ENCODE assay signal across 21 cellular contexts in the genomic region with DNA sequence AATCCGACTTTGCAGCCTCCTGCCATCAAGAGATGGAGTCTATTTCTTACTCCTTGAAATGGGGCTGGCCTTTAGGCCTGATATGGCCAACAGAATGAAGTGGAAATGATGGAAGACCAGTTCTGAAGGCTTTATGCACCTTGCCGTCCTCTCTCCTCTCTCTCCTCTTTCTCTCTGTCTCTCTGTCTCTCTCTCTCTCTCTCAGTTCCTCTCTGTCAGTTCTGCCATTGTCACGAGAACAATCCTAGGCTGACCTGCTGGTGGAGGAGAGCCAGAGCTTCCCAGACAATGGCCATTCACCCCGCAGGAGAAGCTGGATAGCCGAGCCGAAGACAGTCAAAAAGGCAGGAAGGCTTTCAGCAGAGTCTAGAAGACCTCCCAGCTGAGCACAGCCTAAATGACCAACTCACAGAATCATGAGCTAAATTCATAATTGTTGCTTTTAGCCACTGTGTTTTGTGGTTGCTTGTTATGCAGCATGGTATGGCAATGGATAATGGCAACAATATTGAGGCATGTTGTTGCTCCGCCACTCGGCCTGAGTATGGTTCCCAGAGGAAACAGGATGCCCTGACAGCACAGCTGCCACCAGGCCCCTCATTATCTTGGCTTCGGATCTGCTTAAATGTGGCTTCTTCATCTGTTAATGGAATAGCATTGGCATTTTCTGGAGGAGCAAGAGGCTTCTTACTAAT. TPM values are rescaled to one million over a fixed set of nuclear protein-coding genes. Genes with fewer than 3 reads are reported as not detected.
A peak's percentile ranks its signal among the peaks of the same experiment; 100 is the strongest.
DNase-seq lines count a peak whose midpoint lies in the region; ATAC-seq, FAIRE-seq and TF ChIP-seq lines count a peak whose summit lies in the region.
"Had no signal": no experiment of that assay in that cellular context is flagged by ENCODE, and none has a peak within 500 bp of the region (broad histone marks: within the 10 kb centered on the region; RNA-seq: fewer than 3 reads in every experiment).

No MANE protein-coding gene starts in this region.

- TF ChIP-seq RAD21 in K562 (CRISPR knock-in tag; conservative IDR thresholded peaks at IDR 0.05 in 1 of 2, IDR thresholded peaks at IDR 0.05 in 1 of 2) = no peak

- in situ Hi-C loops in K562 (cut with MboI) = no loop called here

- no peak overlapping the region; a peak in 1 of 4 replicates for H3K9ac ChIP-seq in K562 (ENCODE audit: insufficient read depth in 1 of 2, low read depth in 2 of 2, low read length in 2 of 2)

- TF ChIP-seq EP300 in K562 (IDR thresholded peaks at IDR 0.05; ENCODE audit: low read length) = no peak

- no peak overlapping the region for H2AFZ ChIP-seq in K562 (ENCODE audit: low read depth, low read length)
- H2AFZ ChIP-seq in osteoblast (ENCODE audit: low read length) = no peak overlapping the region

- no peak for TF ChIP-seq CTCF in K562 (IDR thresholded peaks at IDR 0.05 in 2 of 3, conservative IDR thresholded peaks at IDR 0.05 in 1 of 3; ENCODE audit: insufficient read depth in 2 of 3, low read depth in 1 of 3, low read length in 3 of 3)
- no peak for TF ChIP-seq CTCF in osteoblast (IDR thresholded peaks at IDR 0.05; ENCODE audit: extremely low read depth, low read depth, low read length)

- DNase-seq in activated CD8-positive, alpha-beta memory T cell treated with anti-CD3 and anti-CD28 coated beads for 24 hours = peak; percentile 1
- DNase-seq in activated CD8-positive, alpha-beta memory T cell treated with anti-CD3 and anti-CD28 coated beads, Interleukin-2, amount 50 U/mL, for 4 hours = no peak
- DNase-seq in K562 (ENCODE audit: extremely low read depth in 1 of 4, low spot score in 3 of 4) (no peak), islet precursor cell (peak; percentile 51), superior temporal gyrus (ENCODE audit: extremely low spot score) (peak; percentile 56), osteoblast (ENCODE audit: insufficient read length, low spot score, missing footprints) (no peak), T-cell (no peak), NCI-H524 treated with DMSO at 0.1 percent for 48 hours (lab: John Stamatoyannopoulos, UW) (no peak)
- DNase-seq: CD4-positive, alpha-beta T cell; EL; KG1; NCI-H1105 treated with DMSO at 0.1 percent for 48 hours; NCI-H1694; NCI-H2227 treated with DMSO at 0.1 percent for 48 hours; NCI-H510A treated with DMSO at 0.1 percent for 48 hours; SHP77 had no signal

- POLR2A ChIA-PET in K562 (lab: Yijun Ruan, JAX) (interaction anchor here (1.3 kb wide), 1 partner anchor 12 kb away, joined by 3 read pairs; no protein-coding TSS in a partner anchor), T-cell (lab: Charles Lee) (no interaction called here)

- BruUV-seq in K562 (replicated peaks; lab: Mats Ljungman, UMichigan) = no TSS peak

- ATAC-seq in K562 (no peak), T-cell (replicated peaks in 1 of 4) (no peak)
- ATAC-seq: HepG2 had no signal

- CTCF ChIA-PET in K562 (lab: Yijun Ruan, JAX; ENCODE audit: low intra/inter-chr PET ratio) = no interaction called here
- CTCF ChIA-PET in T-cell (lab: Charles Lee) = no interaction called here

- H3K9me3 Mint-ChIP-seq in T-cell = no peaks in the 10 kb centered on the region
- H3K9me3 Mint-ChIP-seq: CD4-positive, alpha-beta T cell had no signal

- H3K4me2 ChIP-seq in K562 (ENCODE audit: insufficient read depth, low read length) = no peak overlapping the region
- no peak overlapping the region for H3K4me2 ChIP-seq in osteoblast (ENCODE audit: insufficient read depth, low read length)

- no peaks in the 10 kb centered on the region for H3K9me1 ChIP-seq in K562 (ENCODE audit: control insufficient read depth, insufficient read depth, low read length)

- H3K9me3 ChIP-seq in K562 (replicated peaks; ENCODE audit: control insufficient read depth, insufficient read depth, low read depth, low read length) (no peaks in the 10 kb centered on the region), osteoblast (ENCODE audit: low read depth, low read length) (no peaks in the 10 kb centered on the region)

- H3K79me2 ChIP-seq in K562 (ENCODE audit: control insufficient read depth, insufficient read depth, low read length) = no peaks in the 10 kb centered on the region
- no peaks in the 10 kb centered on the region for H3K79me2 ChIP-seq in osteoblast (ENCODE audit: insufficient read depth, low read length)

- intact Hi-C loops in K562 (cut with micrococcal nuclease) = no loop called here

- H3K4me3 Mint-ChIP-seq in T-cell = no peak overlapping the region
- H3K4me3 Mint-ChIP-seq: CD4-positive, alpha-beta T cell had no signal

- peak; percentile 15 for FAIRE-seq in K562 (lab: Jason Lieb, UNC)
- FAIRE-seq: HepG2 had no signal

- H3K4me3 ChIP-seq in K562 (no peak overlapping the region), osteoblast (ENCODE audit: insufficient read depth, low read length) (no peak overlapping the region)

- H3K36me3 ChIP-seq in K562 (ENCODE audit: control insufficient read depth, insufficient read depth, low read length) (no peaks in the 10 kb centered on the region), osteoblast (ENCODE audit: insufficient read depth, low read length) (no peaks in the 10 kb centered on the region)

- no peaks in the 10 kb centered on the region for H3K36me3 Mint-ChIP-seq in T-cell

- H3K27ac Mint-ChIP-seq in T-cell = no peak overlapping the region
- H3K27ac Mint-ChIP-seq: CD4-positive, alpha-beta T cell had no signal

- 0 out of 2 replicates have a peak, but pooled peaks cover 6% of the 10 kb centered on the region for H4K20me1 ChIP-seq in K562 (replicated peaks; ENCODE audit: control insufficient read depth, insufficient read depth, low read length)
- no peaks in the 10 kb centered on the region for H4K20me1 ChIP-seq in osteoblast (ENCODE audit: insufficient read depth, low read length)

- no peaks in the 10 kb centered on the region for H3K4me1 Mint-ChIP-seq in T-cell

- WGBS in K562 (ENCODE audit: insufficient coverage, low coverage, missing lambda C conversion rate) = under 1% methylated on average over 9 of the region's 9 CpGs

- TF ChIP-seq POLR2A in K562 (conservative IDR thresholded peaks at IDR 0.05) = no peak

- peaks cover 26 to 61% of the 10 kb centered on the region in 2 experiments for H3K27me3 ChIP-seq in K562 (ENCODE audit: control insufficient read depth in 2 of 2, insufficient read depth in 2 of 2, low read length in 2 of 2)
- H3K27me3 ChIP-seq in osteoblast (ENCODE audit: insufficient read depth, low read length) = peaks cover 12% of the 10 kb centered on the region

- H3K27me3 Mint-ChIP-seq in T-cell = peaks cover 0 to 4% of the 10 kb centered on the region in 2 donors

- no peak overlapping the region for H3K27ac ChIP-seq in K562 (ENCODE audit: extremely low read depth, low read depth, low read length)
- no peak overlapping the region for H3K27ac ChIP-seq in osteoblast (ENCODE audit: low read depth, low read length)

- H3K4me1 ChIP-seq in K562 (replicated peaks in 1 of 2; ENCODE audit: control insufficient read depth in 2 of 2, insufficient read depth in 2 of 2, low read length in 2 of 2) = no peaks in the 10 kb centered on the region
- H3K4me1 ChIP-seq in osteoblast (ENCODE audit: insufficient read depth, low read length) = no peaks in the 10 kb centered on the region

TF ChIP-seq in K562, 482 proteins besides CTCF, POLR2A, EP300 and RAD21 (continues in another document):
- TF ChIP-seq, protein P1, sequence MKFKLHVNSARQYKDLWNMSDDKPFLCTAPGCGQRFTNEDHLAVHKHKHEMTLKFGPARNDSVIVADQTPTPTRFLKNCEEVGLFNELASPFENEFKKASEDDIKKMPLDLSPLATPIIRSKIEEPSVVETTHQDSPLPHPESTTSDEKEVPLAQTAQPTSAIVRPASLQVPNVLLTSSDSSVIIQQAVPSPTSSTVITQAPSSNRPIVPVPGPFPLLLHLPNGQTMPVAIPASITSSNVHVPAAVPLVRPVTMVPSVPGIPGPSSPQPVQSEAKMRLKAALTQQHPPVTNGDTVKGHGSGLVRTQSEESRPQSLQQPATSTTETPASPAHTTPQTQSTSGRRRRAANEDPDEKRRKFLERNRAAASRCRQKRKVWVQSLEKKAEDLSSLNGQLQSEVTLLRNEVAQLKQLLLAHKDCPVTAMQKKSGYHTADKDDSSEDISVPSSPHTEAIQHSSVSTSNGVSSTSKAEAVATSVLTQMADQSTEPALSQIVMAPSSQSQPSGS (CRISPR knock-in tag; IDR thresholded peaks at IDR 0.05) = no peak
- TF ChIP-seq ZNF24 (IDR thresholded peaks at IDR 0.05) (no peak), PRMT5 (CRISPR knock-in tag; IDR thresholded peaks at IDR 0.05) (no peak), TRIM28 (IDR thresholded peaks at IDR 0.05) (no peak)

RNA-seq across cellular contexts. Expression of a gene that starts 35.5 kb away (rescaled TPM):
- 5.3 and 8.2 TPM in 2 replicates for total RNA-seq in K562 (2011; cell fraction: chromatin; rRNA removed; ENCODE audit: low replicate concordance)
- total RNA-seq in K562 (2011; cell fraction: nucleolus; rRNA removed) = 2.5 and 2.8 TPM in 2 replicates
- 1.8 and 5.3 TPM in 2 replicates for total RNA-seq in K562 (2011; cell fraction: nucleoplasm; rRNA removed)
- 0.24 and 0.27 TPM in 2 replicates for total RNA-seq in K562 (2014; rRNA removed)
- 0.51 and 0.73 TPM in 2 replicates for total RNA-seq in K562 (2014; rRNA removed; fragmentation: Illumina TruSeq; extraction: Trizol)
- 0.23 and 0.33 TPM in 2 replicates for total RNA-seq in K562 (2015; rRNA removed; fragmentation: Illumina TruSeq; extraction: Trizol)
- total RNA-seq in K562 (2021) = 0.38 and 0.44 TPM in 2 replicates
- polyA plus RNA-seq in K562 (2011; rRNA removed) = 0.95 and 1.8 TPM in 2 replicates
- polyA plus RNA-seq in K562 (2011; cell fraction: cytosol; rRNA removed) = 0.16 and 0.50 TPM in 2 replicates
- polyA plus RNA-seq in K562 (2011; cell fraction: nucleus; rRNA removed) = 3.3 and 3.8 TPM in 2 replicates
- 0.55 and 1.3 TPM in 2 replicates for polyA plus RNA-seq in K562 (2012)
- 0.48 and 0.54 TPM in 2 replicates for polyA plus RNA-seq in K562 (2014; fragmentation: Illumina TruSeq; extraction: Trizol)
- polyA plus RNA-seq in K562 (2014; fragmentation: Nextera tagmentation; extraction: Ambion mirVana) = under 1 TPM; 0.14 to 0.15 TPM
- polyA plus RNA-seq in K562 (2014; rRNA removed) = 0.12 and 0.19 TPM in 2 replicates
- polyA minus RNA-seq in K562 (2011; rRNA and poly(A)+ RNA removed) = 0.21 and 0.72 TPM in 2 replicates
- polyA minus RNA-seq in K562 (2011; cell fraction: cytosol; rRNA and poly(A)+ RNA removed) = not detected in 2 replicates
- polyA minus RNA-seq in K562 (2011; cell fraction: nucleus; rRNA and poly(A)+ RNA removed) = 1.3 and 1.7 TPM in 2 replicates
- total RNA-seq in osteoblast = 0.59 TPM in 1 of 2 replicates, not detected in the other
- under 1 TPM in 1 of 5 donors, not detected in 4; 0.43 TPM for total RNA-seq in T-cell
- total RNA-seq: A172; CD4-positive, alpha-beta T cell; H4; RPMI7951 had no signal
- polyA plus RNA-seq: BJ had no signal

Comparison
In these comparisons a context has a peak if more than half of its experiments do, and no peak if none do; other contexts are left out.
1. DNase-seq: peak in activated CD8-positive, alpha-beta memory T cell treated with anti-CD3 and anti-CD28 coated beads for 24 hours (single experiment), islet precursor cell (single experiment) and superior temporal gyrus (single experiment); none in activated CD8-positive, alpha-beta memory T cell treated with anti-CD3 and anti-CD28 coated beads, Interleukin-2, amount 50 U/mL, for 4 hours (single experiment), K562 (0 of 4), osteoblast (single experiment), T-cell (0 of 34) and NCI-H524 treated with DMSO at 0.1 percent for 48 hours (single experiment).